ENCODE assay signal across 8 cellular contexts in genomic region chr3:192850501-192850981, GRCh38.
A peak's percentile ranks its signal among the peaks of the same experiment; 100 is the strongest.
DNase-seq lines count a peak whose midpoint lies in the region; ATAC-seq lines count a peak whose summit lies in the region.

No MANE protein-coding gene starts in this region.

- H3K27me3 ChIP-seq in aorta (ENCODE audit: control insufficient read depth in 1 of 2, insufficient read depth in 2 of 2, low read length in 1 of 2): no peaks in the 10 kb centered on the region

- H3K9me3 ChIP-seq in aorta (ENCODE audit: control insufficient read depth, low read length): no peaks in the 10 kb centered on the region

- H3K27ac ChIP-seq in aorta (ENCODE audit: low read depth in 1 of 2, low read length in 2 of 2): no peak overlapping the region

- intact Hi-C loops in aorta (cut with DNase I): no loop called here

- no peaks in the 10 kb centered on the region for H3K36me3 ChIP-seq in aorta (ENCODE audit: control insufficient read depth in 1 of 2, insufficient read depth in 2 of 2, low read length in 1 of 2)

- no peaks in the 10 kb centered on the region for H3K4me1 ChIP-seq in aorta (ENCODE audit: control insufficient read depth in 1 of 2, insufficient read depth in 2 of 2, low read length in 2 of 2)

- DNase-seq in activated T-cell treated with anti-CD3 and anti-CD28 coated beads for 24 hours (ENCODE audit: low read depth) (peak; percentile 36), kidney glomerular epithelial cell (lab: John Stamatoyannopoulos, UW) (peak; percentile 61), ureter (ENCODE audit: low spot score) (peak; percentile 64), aorta (no peak)
- no peak for DNase-seq in activated T-cell treated with anti-CD3 and anti-CD28 coated beads, Interleukin-2, amount 50 U/mL, for 1 hour
- peak; percentile 49 for DNase-seq in activated CD4-positive, CD25-positive, alpha-beta regulatory T cell treated with anti-CD3 and anti-CD28 coated beads, Interleukin-2, amount 50 U/mL, for 72 hours
- DNase-seq in central memory CD4-positive, alpha-beta T cell: no peak

- WGBS in aorta, 2 donors: 90 to 94% methylated on average over 11 of the region's 11 CpGs

- ATAC-seq in HG03280 (IDR thresholded peaks at IDR 0.05; ENCODE audit: unreplicated experiment): peak; percentile 70
- ATAC-seq in aorta (ENCODE audit: low FRiP score): no peak

- H3K4me3 ChIP-seq in aorta (ENCODE audit: low read length in 2 of 2): no peak overlapping the region

Comparison
In these comparisons a context has a peak if more than half of its experiments do, and no peak if none do; other contexts are left out.
1. DNase-seq: peak in activated T-cell treated with anti-CD3 and anti-CD28 coated beads for 24 hours (single experiment), activated CD4-positive, CD25-positive, alpha-beta regulatory T cell treated with anti-CD3 and anti-CD28 coated beads, Interleukin-2, amount 50 U/mL, for 72 hours (single experiment), kidney glomerular epithelial cell (single experiment) and ureter (single experiment); none in activated T-cell treated with anti-CD3 and anti-CD28 coated beads, Interleukin-2, amount 50 U/mL, for 1 hour (single experiment), aorta (0 of 2) and central memory CD4-positive, alpha-beta T cell (single experiment).